In the genomic region with DNA sequence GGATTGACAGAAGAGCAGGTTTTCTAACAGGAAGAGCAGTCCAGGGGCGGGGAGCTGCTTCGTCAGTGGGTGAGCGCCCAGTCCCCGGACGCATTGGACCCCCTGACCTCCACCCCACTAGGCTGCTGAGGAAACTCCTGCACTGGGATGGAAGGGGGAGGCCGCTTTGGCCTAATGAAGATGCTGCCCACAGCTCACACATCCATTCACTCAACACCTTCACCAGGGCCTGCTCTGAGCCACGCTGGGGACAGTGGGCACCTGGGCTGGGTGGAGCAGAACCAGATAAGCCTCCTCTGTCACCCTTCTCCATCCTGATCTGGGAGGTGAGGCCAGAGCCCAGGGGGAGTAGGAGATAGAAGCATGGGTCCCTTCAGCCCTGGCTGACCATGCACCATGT, we compare ENCODE assay signal across 19 cellular contexts. TPM values are rescaled to one million over a fixed set of nuclear protein-coding genes. Genes with fewer than 3 reads are reported as not detected.
DNase-seq lines count a peak whose midpoint lies in the region; ATAC-seq, FAIRE-seq and TF ChIP-seq lines count a peak whose summit lies in the region.
"Had no signal": no experiment of that assay in that cellular context is flagged by ENCODE, and none has a peak within 500 bp of the region (broad histone marks: within the 10 kb centered on the region; RNA-seq: fewer than 3 reads in every experiment).

No MANE protein-coding gene starts in this region.

- H3K9ac ChIP-seq in BLaER1 = peak overlapping the region; percentile 8; the same call in 1 of the 2 replicates
- H3K9ac ChIP-seq in kidney (ENCODE audit: low read length in 2 of 2) = no peak overlapping the region

- peaks cover 55% of the 10 kb centered on the region for H3K36me3 ChIP-seq in BLaER1
- H3K36me3 ChIP-seq in kidney (ENCODE audit: control insufficient read depth in 1 of 2, insufficient read depth in 2 of 2, low read length in 2 of 2) = no peaks in the 10 kb centered on the region

- FAIRE-seq in kidney (lab: Jason Lieb, UNC) (no peak), H54 (lab: Jason Lieb, UNC) (no peak)

- DNase-seq in HFFc6 (no peak), kidney (peak; percentile 67), posterior vena cava (ENCODE audit: low spot score) (peak; percentile 38), omental fat pad (ENCODE audit: low spot score) (no peak), H54 (ENCODE audit: insufficient read length, low spot score) (no peak), Calu3 (no peak)
- DNase-seq: ACHN; AML-193; Caco-2; CD4-positive, alpha-beta T cell; DMS153; GDM1; MM.1S; NCI-H1092 treated with DMSO at 0.1 percent for 48 hours; NCI-H146; NCI-H2081 had no signal

- H3K27me3 Mint-ChIP-seq in HFFc6 (ENCODE audit: insufficient read depth) = no peaks in the 10 kb centered on the region; the same call in 1 of the 2 replicates
- H3K27me3 Mint-ChIP-seq in Calu3 (ENCODE audit: unreplicated experiment) = no peaks in the 10 kb centered on the region
- H3K27me3 Mint-ChIP-seq: CD4-positive, alpha-beta T cell had no signal

- H3K4me2 ChIP-seq in BLaER1 = peak overlapping the region; percentile 97

- H3K27ac ChIP-seq in BLaER1 (peak overlapping the region; percentile 81), kidney (ENCODE audit: low read depth in 2 of 2, low read length in 2 of 2) (no peak overlapping the region)

- intact Hi-C loops in kidney (cut with DNase I) = no loop called here
- intact Hi-C loops in posterior vena cava (cut with DNase I) = no loop called here
- intact Hi-C loops in Calu3 (cut with micrococcal nuclease; ENCODE audit: unreplicated experiment) = no loop called here

- H3K27ac Mint-ChIP-seq in HFFc6 (peak overlapping the region; percentile 51; the same call in 1 of the 2 replicates), Calu3 (ENCODE audit: unreplicated experiment) (no peak overlapping the region)
- H3K27ac Mint-ChIP-seq: CD4-positive, alpha-beta T cell had no signal

- H3K36me3 Mint-ChIP-seq in HFFc6 (ENCODE audit: low read depth) (no peaks in the 10 kb centered on the region), Calu3 (ENCODE audit: insufficient read depth, unreplicated experiment) (peaks cover 28% of the 10 kb centered on the region)

- H3K9me3 ChIP-seq in BLaER1 (no peaks in the 10 kb centered on the region), kidney (ENCODE audit: control insufficient read depth in 1 of 2, low read length in 2 of 2) (no peaks in the 10 kb centered on the region)
- H3K9me3 ChIP-seq: Caco-2 had no signal

- H3K4me1 Mint-ChIP-seq in HFFc6 (ENCODE audit: low read depth) = no peaks in the 10 kb centered on the region
- H3K4me1 Mint-ChIP-seq in Calu3 (ENCODE audit: low read depth, unreplicated experiment) = no peaks in the 10 kb centered on the region

- no peaks in the 10 kb centered on the region for H3K27me3 ChIP-seq in BLaER1

- no TSS peak for BruUV-seq in Calu3 (replicated peaks; lab: Mats Ljungman, UMichigan)

- TF ChIP-seq POLR2A in H54 (IDR thresholded peaks at IDR 0.05; ENCODE audit: low read depth, low read length) = no peak

- H3K4me3 Mint-ChIP-seq in HFFc6 (no peak overlapping the region), Calu3 (ENCODE audit: low read depth, unreplicated experiment) (no peak overlapping the region)
- H3K4me3 Mint-ChIP-seq: CD4-positive, alpha-beta T cell had no signal

- H3K9me3 Mint-ChIP-seq in HFFc6 (no peaks in the 10 kb centered on the region), Calu3 (ENCODE audit: low read depth, unreplicated experiment) (no peaks in the 10 kb centered on the region)
- H3K9me3 Mint-ChIP-seq: CD4-positive, alpha-beta T cell had no signal

- ATAC-seq in omental fat pad (ENCODE audit: low FRiP score) = no peak
- ATAC-seq: HCT116, Panc1 had no signal

- H4K20me1 ChIP-seq in BLaER1 = peaks cover 98% of the 10 kb centered on the region

- H3K4me3 ChIP-seq in BLaER1 (no peak overlapping the region), kidney (ENCODE audit: low read length in 2 of 2) (no peak overlapping the region)

- CTCF ChIA-PET in Calu3 (lab: Charles Lee) = no interaction called here

- H3K4me1 ChIP-seq in BLaER1 (peaks cover 100% of the 10 kb centered on the region), kidney (ENCODE audit: control insufficient read depth in 1 of 2, insufficient read depth in 1 of 2, low read depth in 1 of 2, low read length in 2 of 2) (peaks cover 0 to 7% of the 10 kb centered on the region in 2 donors)
- H3K4me1 ChIP-seq: Caco-2 had no signal

- TF ChIP-seq CTCF in HFFc6 (IDR thresholded peaks at IDR 0.05) = no peak
- TF ChIP-seq CTCF in kidney (IDR thresholded peaks at IDR 0.05; ENCODE audit: borderline replicate concordance, extremely low read depth, insufficient read depth) = no peak
- no peak for TF ChIP-seq CTCF in omental fat pad (IDR thresholded peaks at IDR 0.05)
- no peak for TF ChIP-seq CTCF in Calu3 (IDR thresholded peaks at IDR 0.05; ENCODE audit: unreplicated experiment)

RNA-seq across cellular contexts. Expression of a gene that starts 13.3 kb away (rescaled TPM):
- total RNA-seq in HFFc6 (2021; fragmentation: NEBNext Ultra II Directional; extraction: Animal tissue kit (Norgen Biotek cat#: 25700)) = 10 to 100 TPM in 5 of 6 experiments, 1 to 10 TPM in 1; 7.2 to 14.9 (median 13.0) TPM
- 6.9 TPM for total RNA-seq in kidney
- polyA plus RNA-seq in kidney (ENCODE audit: insufficient read depth, low read depth, low replicate concordance) = 1.4 TPM
- total RNA-seq in posterior vena cava = 1 to 10 TPM; 5.7 to 7.2 TPM
- total RNA-seq in omental fat pad = 10 to 100 TPM in 1 of 4 donors, 1 to 10 TPM in 3; 1.6 to 22.0 (median 7.4) TPM
- 84.1 and 104 TPM in 2 replicates for total RNA-seq in Calu3 (2022)

Comparison
In these comparisons a context has a peak if more than half of its experiments do, and no peak if none do; other contexts are left out.
1. DNase-seq: peak in kidney (single experiment) and posterior vena cava (single experiment); none in HFFc6 (single experiment), omental fat pad (single experiment), H54 (single experiment) and Calu3 (single experiment).